Comparison of ENCODE assay signal across 1 cellular context in the genomic region with DNA sequence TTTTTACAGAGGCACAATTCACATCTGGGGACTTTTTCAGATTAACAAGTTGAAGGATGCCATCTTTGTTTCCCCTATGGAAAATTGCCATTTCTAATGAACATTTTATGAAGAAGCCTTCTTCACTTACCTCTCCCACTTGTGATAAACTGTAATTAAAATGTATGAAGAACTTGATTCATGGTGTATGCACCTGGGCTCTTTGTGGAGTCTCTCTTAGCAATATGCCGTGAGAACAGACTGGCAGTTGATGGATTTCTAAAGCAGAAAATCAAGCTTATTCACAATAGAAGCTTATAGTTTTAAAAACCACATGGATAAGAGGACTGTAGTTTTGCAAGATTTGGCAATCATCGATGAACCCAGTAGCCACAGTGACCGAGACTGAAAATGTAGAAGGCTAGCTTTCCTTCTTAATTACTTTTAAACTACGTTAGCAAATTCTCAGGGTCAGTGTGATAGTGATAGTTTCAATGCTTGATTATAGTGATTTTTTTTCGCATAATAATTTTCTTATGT.
TF ChIP-seq lines count a peak whose summit lies in the region.

No MANE protein-coding gene starts in this region.

TF ChIP-seq in HepG2, 621 proteins besides CTCF, POLR2A, EP300 and RAD21 (continued from another document):
- TF ChIP-seq, protein P1, sequence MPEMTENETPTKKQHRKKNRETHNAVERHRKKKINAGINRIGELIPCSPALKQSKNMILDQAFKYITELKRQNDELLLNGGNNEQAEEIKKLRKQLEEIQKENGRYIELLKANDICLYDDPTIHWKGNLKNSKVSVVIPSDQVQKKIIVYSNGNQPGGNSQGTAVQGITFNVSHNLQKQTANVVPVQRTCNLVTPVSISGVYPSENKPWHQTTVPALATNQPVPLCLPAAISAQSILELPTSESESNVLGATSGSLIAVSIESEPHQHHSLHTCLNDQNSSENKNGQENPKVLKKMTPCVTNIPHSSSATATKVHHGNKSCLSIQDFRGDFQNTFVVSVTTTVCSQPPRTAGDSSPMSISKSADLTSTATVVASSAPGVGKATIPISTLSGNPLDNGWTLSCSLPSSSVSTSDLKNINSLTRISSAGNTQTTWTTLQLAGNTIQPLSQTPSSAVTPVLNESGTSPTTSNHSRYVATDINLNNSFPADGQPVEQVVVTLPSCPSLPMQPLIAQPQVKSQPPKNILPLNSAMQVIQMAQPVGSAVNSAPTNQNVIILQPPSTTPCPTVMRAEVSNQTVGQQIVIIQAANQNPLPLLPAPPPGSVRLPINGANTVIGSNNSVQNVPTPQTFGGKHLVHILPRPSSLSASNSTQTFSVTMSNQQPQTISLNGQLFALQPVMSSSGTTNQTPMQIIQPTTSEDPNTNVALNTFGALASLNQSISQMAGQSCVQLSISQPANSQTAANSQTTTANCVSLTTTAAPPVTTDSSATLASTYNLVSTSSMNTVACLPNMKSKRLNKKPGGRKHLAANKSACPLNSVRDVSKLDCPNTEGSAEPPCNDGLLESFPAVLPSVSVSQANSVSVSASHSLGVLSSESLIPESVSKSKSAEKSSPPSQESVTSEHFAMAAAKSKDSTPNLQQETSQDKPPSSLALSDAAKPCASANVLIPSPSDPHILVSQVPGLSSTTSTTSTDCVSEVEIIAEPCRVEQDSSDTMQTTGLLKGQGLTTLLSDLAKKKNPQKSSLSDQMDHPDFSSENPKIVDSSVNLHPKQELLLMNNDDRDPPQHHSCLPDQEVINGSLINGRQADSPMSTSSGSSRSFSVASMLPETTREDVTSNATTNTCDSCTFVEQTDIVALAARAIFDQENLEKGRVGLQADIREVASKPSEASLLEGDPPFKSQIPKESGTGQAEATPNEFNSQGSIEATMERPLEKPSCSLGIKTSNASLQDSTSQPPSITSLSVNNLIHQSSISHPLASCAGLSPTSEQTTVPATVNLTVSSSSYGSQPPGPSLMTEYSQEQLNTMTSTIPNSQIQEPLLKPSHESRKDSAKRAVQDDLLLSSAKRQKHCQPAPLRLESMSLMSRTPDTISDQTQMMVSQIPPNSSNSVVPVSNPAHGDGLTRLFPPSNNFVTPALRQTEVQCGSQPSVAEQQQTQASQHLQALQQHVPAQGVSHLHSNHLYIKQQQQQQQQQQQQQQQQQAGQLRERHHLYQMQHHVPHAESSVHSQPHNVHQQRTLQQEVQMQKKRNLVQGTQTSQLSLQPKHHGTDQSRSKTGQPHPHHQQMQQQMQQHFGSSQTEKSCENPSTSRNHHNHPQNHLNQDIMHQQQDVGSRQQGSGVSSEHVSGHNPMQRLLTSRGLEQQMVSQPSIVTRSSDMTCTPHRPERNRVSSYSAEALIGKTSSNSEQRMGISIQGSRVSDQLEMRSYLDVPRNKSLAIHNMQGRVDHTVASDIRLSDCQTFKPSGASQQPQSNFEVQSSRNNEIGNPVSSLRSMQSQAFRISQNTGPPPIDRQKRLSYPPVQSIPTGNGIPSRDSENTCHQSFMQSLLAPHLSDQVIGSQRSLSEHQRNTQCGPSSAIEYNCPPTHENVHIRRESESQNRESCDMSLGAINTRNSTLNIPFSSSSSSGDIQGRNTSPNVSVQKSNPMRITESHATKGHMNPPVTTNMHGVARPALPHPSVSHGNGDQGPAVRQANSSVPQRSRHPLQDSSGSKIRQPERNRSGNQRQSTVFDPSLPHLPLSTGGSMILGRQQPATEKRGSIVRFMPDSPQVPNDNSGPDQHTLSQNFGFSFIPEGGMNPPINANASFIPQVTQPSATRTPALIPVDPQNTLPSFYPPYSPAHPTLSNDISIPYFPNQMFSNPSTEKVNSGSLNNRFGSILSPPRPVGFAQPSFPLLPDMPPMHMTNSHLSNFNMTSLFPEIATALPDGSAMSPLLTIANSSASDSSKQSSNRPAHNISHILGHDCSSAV (CRISPR knock-in tag; IDR thresholded peaks at IDR 0.05; ENCODE audit: borderline replicate concordance): no peak
- no peak for TF ChIP-seq ZNF263 (CRISPR knock-in tag; IDR thresholded peaks at IDR 0.05)
- TF ChIP-seq, protein P2, sequence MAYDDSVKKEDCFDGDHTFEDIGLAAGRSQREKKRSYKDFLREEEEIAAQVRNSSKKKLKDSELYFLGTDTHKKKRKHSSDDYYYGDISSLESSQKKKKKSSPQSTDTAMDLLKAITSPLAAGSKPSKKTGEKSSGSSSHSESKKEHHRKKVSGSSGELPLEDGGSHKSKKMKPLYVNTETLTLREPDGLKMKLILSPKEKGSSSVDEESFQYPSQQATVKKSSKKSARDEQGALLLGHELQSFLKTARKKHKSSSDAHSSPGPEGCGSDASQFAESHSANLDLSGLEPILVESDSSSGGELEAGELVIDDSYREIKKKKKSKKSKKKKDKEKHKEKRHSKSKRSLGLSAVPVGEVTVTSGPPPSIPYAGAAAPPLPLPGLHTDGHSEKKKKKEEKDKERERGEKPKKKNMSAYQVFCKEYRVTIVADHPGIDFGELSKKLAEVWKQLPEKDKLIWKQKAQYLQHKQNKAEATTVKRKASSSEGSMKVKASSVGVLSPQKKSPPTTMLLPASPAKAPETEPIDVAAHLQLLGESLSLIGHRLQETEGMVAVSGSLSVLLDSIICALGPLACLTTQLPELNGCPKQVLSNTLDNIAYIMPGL (CRISPR knock-in tag; IDR thresholded peaks at IDR 0.05; ENCODE audit: borderline replicate concordance in 1 of 2, low read depth in 1 of 2): no peak
- TF ChIP-seq, protein P3, sequence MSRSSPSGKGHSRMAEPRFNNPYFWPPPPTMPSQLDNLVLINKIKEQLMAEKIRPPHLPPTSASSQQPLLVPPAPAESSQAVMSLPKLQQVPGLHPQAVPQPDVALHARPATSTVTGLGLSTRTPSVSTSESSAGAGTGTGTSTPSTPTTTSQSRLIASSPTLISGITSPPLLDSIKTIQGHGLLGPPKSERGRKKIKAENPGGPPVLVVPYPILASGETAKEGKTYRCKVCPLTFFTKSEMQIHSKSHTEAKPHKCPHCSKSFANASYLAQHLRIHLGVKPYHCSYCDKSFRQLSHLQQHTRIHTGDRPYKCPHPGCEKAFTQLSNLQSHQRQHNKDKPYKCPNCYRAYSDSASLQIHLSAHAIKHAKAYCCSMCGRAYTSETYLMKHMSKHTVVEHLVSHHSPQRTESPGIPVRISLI (CRISPR knock-in tag; IDR thresholded peaks at IDR 0.05; ENCODE audit: borderline replicate concordance): no peak
- no peak for TF ChIP-seq ZNF782 (CRISPR knock-in tag; IDR thresholded peaks at IDR 0.05; ENCODE audit: borderline replicate concordance)
- no peak for TF ChIP-seq HOXA5 (CRISPR knock-in tag; IDR thresholded peaks at IDR 0.05)
- no peak for TF ChIP-seq NR2F2 (IDR thresholded peaks at IDR 0.05; ENCODE audit: borderline replicate concordance, low read depth)
- no peak for TF ChIP-seq ZEB1 (IDR thresholded peaks at IDR 0.05; ENCODE audit: insufficient replicate concordance, low read depth)
- TF ChIP-seq ETV5 (CRISPR knock-in tag; IDR thresholded peaks at IDR 0.05; ENCODE audit: borderline replicate concordance): no peak
- no peak for TF ChIP-seq IRF2 (CRISPR knock-in tag; IDR thresholded peaks at IDR 0.05)
- TF ChIP-seq KDM2A (CRISPR knock-in tag; IDR thresholded peaks at IDR 0.05; ENCODE audit: borderline replicate concordance, low read depth): no peak
